ENCODE assay signal across 7 cellular contexts in genomic region chr2:227324671-227325055, GRCh38. TPM values are rescaled to one million over a fixed set of nuclear protein-coding genes. Genes with fewer than 3 reads are reported as not detected.
DNase-seq lines count a peak whose midpoint lies in the region; ATAC-seq and TF ChIP-seq lines count a peak whose summit lies in the region.

No MANE protein-coding gene starts in this region.

- no peaks in the 10 kb centered on the region for H3K27me3 Mint-ChIP-seq in T-cell

- DNase-seq in HEK293T (ENCODE audit: extremely low spot score) (peak; percentile 25), T-cell (peak in 3 of 34 experiments; percentile 7 to 16 (median 10)), fibroblast of gingiva (ENCODE audit: low read depth) (peak; percentile 8)

- no peaks in the 10 kb centered on the region for H3K9me3 Mint-ChIP-seq in T-cell

- H3K27me3 ChIP-seq in neuron (ENCODE audit: insufficient read depth, low read length) = no peaks in the 10 kb centered on the region

- ATAC-seq in T-cell (replicated peaks in 1 of 4) = peak in 3 of 4 experiments; percentile 7 to 18 (median 17)
- ATAC-seq in HG03571 (IDR thresholded peaks at IDR 0.05; ENCODE audit: unreplicated experiment) = no peak
- no peak for ATAC-seq in GM19023 (IDR thresholded peaks at IDR 0.05; ENCODE audit: unreplicated experiment)

- peak overlapping the region; percentile 91 to 95 (median 91) for H3K4me3 Mint-ChIP-seq in T-cell

- CTCF ChIA-PET in HEK293T (lab: Yijun Ruan, JAX) (no interaction called here), T-cell (lab: Charles Lee) (interaction anchor here in 1 of 2 donors (0.9 kb wide), 1 partner anchor 19 kb away, joined by 4 read pairs; no protein-coding TSS in a partner anchor)

- POLR2A ChIA-PET in HEK293T (lab: Yijun Ruan, JAX) = no interaction called here
- POLR2A ChIA-PET in T-cell (lab: Charles Lee) = no interaction called here

- H3K27ac Mint-ChIP-seq in T-cell = peak overlapping the region; percentile 83 to 92

- peaks cover 7% of the 10 kb centered on the region for H3K36me3 ChIP-seq in neuron (ENCODE audit: insufficient read depth, low read length)

- peak overlapping the region; percentile 98 for H2AFZ ChIP-seq in neuron (ENCODE audit: low read depth, low read length)

- no peaks in the 10 kb centered on the region for H3K36me3 Mint-ChIP-seq in T-cell

- peaks cover 5% of the 10 kb centered on the region for H3K9me3 ChIP-seq in neuron (ENCODE audit: low read length)

- peaks cover 24% of the 10 kb centered on the region for H3K4me1 ChIP-seq in neuron (ENCODE audit: insufficient read depth, low read length)

- peaks cover 35 to 57% (median 48%) of the 10 kb centered on the region in 3 donors for H3K4me1 Mint-ChIP-seq in T-cell

- H3K4me3 ChIP-seq in GM08714 (ENCODE audit: low read length) = peak overlapping the region; percentile 91
- H3K4me3 ChIP-seq in neuron (ENCODE audit: low read length) = peak overlapping the region; percentile 87

TF ChIP-seq in HEK293T, 16 proteins besides CTCF, POLR2A, EP300 and RAD21:
- no peak for TF ChIP-seq SP1 (IDR thresholded peaks at IDR 0.05)
- no peak for TF ChIP-seq BHLHE40 (IDR thresholded peaks at IDR 0.05; ENCODE audit: borderline replicate concordance)

RNA-seq across cellular contexts. Expression of gene MFF, which starts 0.4 kb away (rescaled TPM):
- 10 to 100 TPM; 50.7 to 57.6 (median 54.0) TPM for total RNA-seq in T-cell

RNA-seq across cellular contexts. Expression of gene TM4SF20, which starts 54.4 kb away (rescaled TPM):
- not detected for total RNA-seq in T-cell

Comparison
In these comparisons a context has a peak if more than half of its experiments do, and no peak if none do; other contexts are left out.
1. ATAC-seq: peak in T-cell (3 of 4); none in HG03571 (single experiment) and GM19023 (single experiment).